1 cellular context compared by ENCODE assay signal in the genomic region with DNA sequence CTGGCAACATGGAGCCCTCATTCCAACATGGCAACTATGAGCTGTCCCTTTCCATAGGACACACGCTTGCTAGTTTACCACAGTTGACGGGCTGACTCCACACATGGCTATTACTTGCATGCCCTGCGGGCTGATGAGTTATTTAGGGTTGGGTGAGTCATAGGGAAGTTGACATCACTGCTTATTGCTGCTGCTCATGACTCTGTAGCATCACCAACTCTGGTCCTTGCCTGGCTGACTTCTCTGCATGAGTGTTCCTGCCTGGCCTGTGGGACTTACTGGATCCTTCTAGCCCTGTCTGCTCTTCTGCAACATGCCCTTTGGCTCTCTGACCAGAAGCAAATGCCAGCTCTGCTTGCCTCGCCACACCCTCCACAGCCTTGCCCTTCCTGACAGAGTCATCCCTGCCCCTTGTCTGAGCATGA.
TF ChIP-seq lines count a peak whose summit lies in the region.

No MANE protein-coding gene starts in this region.

TF ChIP-seq in SK-N-SH, 30 proteins besides CTCF, POLR2A, EP300 and RAD21 (continued from another document):
- no peak for TF ChIP-seq GATA2 (CRISPR knock-in tag; IDR thresholded peaks at IDR 0.05)
